10 cellular contexts compared by ENCODE assay signal in the genomic region with DNA sequence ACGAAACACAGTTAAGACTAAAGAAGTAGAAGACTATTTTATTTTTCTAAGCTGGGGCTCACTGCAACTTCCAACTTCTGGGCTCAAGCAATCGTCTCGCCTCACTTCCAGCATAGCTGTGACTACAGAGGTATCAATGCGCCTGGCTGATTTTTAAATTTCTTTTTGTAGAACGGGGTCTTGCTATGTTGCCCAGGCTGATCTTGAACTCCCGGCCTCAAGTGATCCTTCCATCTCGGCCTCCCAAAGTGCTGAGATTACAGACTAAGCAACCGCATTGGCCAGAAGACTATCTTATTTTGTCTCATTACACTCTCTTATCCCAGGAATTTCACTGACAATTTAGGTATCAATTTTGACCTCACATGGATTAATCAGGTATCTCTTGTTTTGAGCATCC. TPM values are rescaled to one million over a fixed set of nuclear protein-coding genes. Genes with fewer than 3 reads are reported as not detected.
DNase-seq lines count a peak whose midpoint lies in the region; ATAC-seq, FAIRE-seq and TF ChIP-seq lines count a peak whose summit lies in the region.
"Had no signal": no experiment of that assay in that cellular context is flagged by ENCODE, and none has a peak within 500 bp of the region (broad histone marks: within the 10 kb centered on the region; RNA-seq: fewer than 3 reads in every experiment).

No MANE protein-coding gene starts in this region.

- peaks cover 12% of the 10 kb centered on the region for H3K36me3 Mint-ChIP-seq in activated CD8-positive, alpha-beta memory T cell treated with anti-CD3 and anti-CD28 coated beads, Interleukin-2, amount 10 ng/mL, durations not matched to agents 7 days and 5 days
- peaks cover 18% of the 10 kb centered on the region for H3K36me3 Mint-ChIP-seq in activated T-helper 1 cell treated with anti-CD3 and anti-CD28 coated beads, Interleukin-12 subunit alpha, Interleukin-12 subunit beta, Interleukin-2, Interleukin-4 antibody, amounts not matched to agents 30 ng/mL and 10 ng/mL and 1 ng/mL, durations not matched to agents 14 hours and 24 hours and 36 hours (ENCODE audit: low read depth)

- H3K4me3 ChIP-seq in iPS-11a (ENCODE audit: low read depth, low read length) = peak overlapping the region; percentile 92

- H3K27ac Mint-ChIP-seq in activated CD8-positive, alpha-beta memory T cell treated with anti-CD3 and anti-CD28 coated beads, Interleukin-2, amount 10 ng/mL, durations not matched to agents 7 days and 5 days = peak overlapping the region; percentile 93
- H3K27ac Mint-ChIP-seq in activated T-helper 1 cell treated with anti-CD3 and anti-CD28 coated beads, Interleukin-12 subunit alpha, Interleukin-12 subunit beta, Interleukin-2, Interleukin-4 antibody, amounts not matched to agents 30 ng/mL and 10 ng/mL and 1 ng/mL, durations not matched to agents 14 hours and 24 hours and 36 hours = peak overlapping the region; percentile 95
- H3K27ac Mint-ChIP-seq in stimulated activated naive CD8-positive, alpha-beta T cell treated with anti-CD3 and anti-CD28 coated beads, Interleukin-15, amount 100 ng/mL, for 72 hours = peak overlapping the region; percentile 99

- H3K9me3 Mint-ChIP-seq in activated CD8-positive, alpha-beta memory T cell treated with anti-CD3 and anti-CD28 coated beads, Interleukin-2, amount 10 ng/mL, durations not matched to agents 7 days and 5 days (ENCODE audit: low read depth) = no peaks in the 10 kb centered on the region
- H3K9me3 Mint-ChIP-seq in activated T-helper 1 cell treated with anti-CD3 and anti-CD28 coated beads, Interleukin-12 subunit alpha, Interleukin-12 subunit beta, Interleukin-2, Interleukin-4 antibody, amounts not matched to agents 30 ng/mL and 10 ng/mL and 1 ng/mL, durations not matched to agents 14 hours and 24 hours and 36 hours = no peaks in the 10 kb centered on the region
- H3K9me3 Mint-ChIP-seq in stimulated activated naive CD8-positive, alpha-beta T cell treated with anti-CD3 and anti-CD28 coated beads, Interleukin-15, amount 100 ng/mL, for 72 hours = no peaks in the 10 kb centered on the region

- no peak for DNase-seq in activated CD8-positive, alpha-beta memory T cell treated with anti-CD3 and anti-CD28 coated beads, Interleukin-2, amount 10 ng/mL, durations not matched to agents 7 days and 5 days
- DNase-seq in activated CD8-positive, alpha-beta memory T cell treated with anti-CD3 and anti-CD28 coated beads for 24 hours = no peak
- DNase-seq in activated T-helper 1 cell treated with anti-CD3 and anti-CD28 coated beads, Interleukin-12 subunit alpha, Interleukin-12 subunit beta, Interleukin-2, Interleukin-4 antibody, amounts not matched to agents 30 ng/mL and 10 ng/mL and 1 ng/mL, durations not matched to agents 14 hours and 24 hours and 36 hours (ENCODE audit: low spot score) = no peak
- no peak for DNase-seq in stimulated activated naive CD8-positive, alpha-beta T cell treated with anti-CD3 and anti-CD28 coated beads, Interleukin-15, amount 100 ng/mL, for 72 hours
- no peak for DNase-seq in GM12892 (ENCODE audit: insufficient read length)
- DNase-seq in central memory CD4-positive, alpha-beta T cell = no peak
- DNase-seq: activated CD8-positive, alpha-beta memory T cell treated with anti-CD3 and anti-CD28 coated beads, Interleukin-2, amount 50 U/mL, for 4 hours; C1 segment of cervical spinal cord had no signal

- CTCF ChIA-PET in activated CD8-positive, alpha-beta memory T cell treated with anti-CD3 and anti-CD28 coated beads, Interleukin-2, amount 10 ng/mL, durations not matched to agents 7 days and 5 days (lab: Charles Lee) = interaction anchor here (0.6 to 2.9 kb wide), 4 partner anchors 55 to 337 kb away, joined by 3 to 11 read pairs (median 6); no protein-coding TSS in a partner anchor

- intact Hi-C loops in activated T-helper 1 cell treated with anti-CD3 and anti-CD28 coated beads, Interleukin-12 subunit alpha, Interleukin-12 subunit beta, Interleukin-2, Interleukin-4 antibody, amounts not matched to agents 30 ng/mL and 10 ng/mL and 1 ng/mL, durations not matched to agents 14 hours and 24 hours and 36 hours (cut with micrococcal nuclease) = loop anchor here (5.0 kb wide), 1 partner anchor 1751 kb away; a partner anchor contains a TSS

- peak overlapping the region; percentile 88 for H3K4me3 Mint-ChIP-seq in activated CD8-positive, alpha-beta memory T cell treated with anti-CD3 and anti-CD28 coated beads, Interleukin-2, amount 10 ng/mL, durations not matched to agents 7 days and 5 days
- H3K4me3 Mint-ChIP-seq in activated T-helper 1 cell treated with anti-CD3 and anti-CD28 coated beads, Interleukin-12 subunit alpha, Interleukin-12 subunit beta, Interleukin-2, Interleukin-4 antibody, amounts not matched to agents 30 ng/mL and 10 ng/mL and 1 ng/mL, durations not matched to agents 14 hours and 24 hours and 36 hours = peak overlapping the region; percentile 97
- H3K4me3 Mint-ChIP-seq in stimulated activated naive CD8-positive, alpha-beta T cell treated with anti-CD3 and anti-CD28 coated beads, Interleukin-15, amount 100 ng/mL, for 72 hours = peak overlapping the region; percentile 96 to 97

- H3K27me3 Mint-ChIP-seq in activated CD8-positive, alpha-beta memory T cell treated with anti-CD3 and anti-CD28 coated beads, Interleukin-2, amount 10 ng/mL, durations not matched to agents 7 days and 5 days = no peaks in the 10 kb centered on the region
- no peaks in the 10 kb centered on the region for H3K27me3 Mint-ChIP-seq in activated T-helper 1 cell treated with anti-CD3 and anti-CD28 coated beads, Interleukin-12 subunit alpha, Interleukin-12 subunit beta, Interleukin-2, Interleukin-4 antibody, amounts not matched to agents 30 ng/mL and 10 ng/mL and 1 ng/mL, durations not matched to agents 14 hours and 24 hours and 36 hours (ENCODE audit: insufficient read depth)
- H3K27me3 Mint-ChIP-seq in stimulated activated naive CD8-positive, alpha-beta T cell treated with anti-CD3 and anti-CD28 coated beads, Interleukin-15, amount 100 ng/mL, for 72 hours = no peaks in the 10 kb centered on the region

- H3K4me1 Mint-ChIP-seq in activated CD8-positive, alpha-beta memory T cell treated with anti-CD3 and anti-CD28 coated beads, Interleukin-2, amount 10 ng/mL, durations not matched to agents 7 days and 5 days = peaks cover 43% of the 10 kb centered on the region
- peaks cover 42% of the 10 kb centered on the region for H3K4me1 Mint-ChIP-seq in activated T-helper 1 cell treated with anti-CD3 and anti-CD28 coated beads, Interleukin-12 subunit alpha, Interleukin-12 subunit beta, Interleukin-2, Interleukin-4 antibody, amounts not matched to agents 30 ng/mL and 10 ng/mL and 1 ng/mL, durations not matched to agents 14 hours and 24 hours and 36 hours (ENCODE audit: low read depth)
- peaks cover 44% of the 10 kb centered on the region for H3K4me1 Mint-ChIP-seq in stimulated activated naive CD8-positive, alpha-beta T cell treated with anti-CD3 and anti-CD28 coated beads, Interleukin-15, amount 100 ng/mL, for 72 hours

- ATAC-seq in activated CD8-positive, alpha-beta memory T cell treated with anti-CD3 and anti-CD28 coated beads, Interleukin-2, amount 10 ng/mL, durations not matched to agents 7 days and 5 days = no peak
- no peak for ATAC-seq in stimulated activated naive CD8-positive, alpha-beta T cell treated with anti-CD3 and anti-CD28 coated beads, Interleukin-15, amount 100 ng/mL, for 72 hours
- no peak for ATAC-seq in HG03196 (IDR thresholded peaks at IDR 0.05; ENCODE audit: unreplicated experiment)

- FAIRE-seq in GM12892 (lab: Jason Lieb, UNC) = no peak

- TF ChIP-seq POLR2A in GM12892 (IDR thresholded peaks at IDR 0.05; ENCODE audit: low read depth, low read length) = no peak

RNA-seq across cellular contexts. Expression of a gene that starts 1.2 kb away (rescaled TPM):
- total RNA-seq in activated CD8-positive, alpha-beta memory T cell treated with anti-CD3 and anti-CD28 coated beads, Interleukin-2, amount 10 ng/mL, durations not matched to agents 7 days and 5 days = 10 to 100 TPM; 20.6 to 25.3 TPM
- total RNA-seq in activated T-helper 1 cell treated with anti-CD3 and anti-CD28 coated beads, Interleukin-12 subunit alpha, Interleukin-12 subunit beta, Interleukin-2, Interleukin-4 antibody, amounts not matched to agents 30 ng/mL and 10 ng/mL and 1 ng/mL, durations not matched to agents 14 hours and 24 hours and 36 hours = 28.6 and 29.7 TPM in 2 replicates
- polyA plus RNA-seq in GM12892 (2012; ENCODE audit: missing spikeins) = 40.5 TPM

RNA-seq across cellular contexts. Expression of a gene that starts 53.4 kb away (rescaled TPM):
- total RNA-seq in activated CD8-positive, alpha-beta memory T cell treated with anti-CD3 and anti-CD28 coated beads, Interleukin-2, amount 10 ng/mL, durations not matched to agents 7 days and 5 days = 10 to 100 TPM; 59.6 to 63.6 TPM
- 52.4 and 61.0 TPM in 2 replicates for total RNA-seq in activated T-helper 1 cell treated with anti-CD3 and anti-CD28 coated beads, Interleukin-12 subunit alpha, Interleukin-12 subunit beta, Interleukin-2, Interleukin-4 antibody, amounts not matched to agents 30 ng/mL and 10 ng/mL and 1 ng/mL, durations not matched to agents 14 hours and 24 hours and 36 hours
- polyA plus RNA-seq in GM12892 (2012; ENCODE audit: missing spikeins) = 19.5 TPM

RNA-seq across cellular contexts. Expression of a gene that starts 57.0 kb away (rescaled TPM):
- total RNA-seq in activated CD8-positive, alpha-beta memory T cell treated with anti-CD3 and anti-CD28 coated beads, Interleukin-2, amount 10 ng/mL, durations not matched to agents 7 days and 5 days = 100 to 1,000 TPM; 607 to 663 TPM
- total RNA-seq in activated T-helper 1 cell treated with anti-CD3 and anti-CD28 coated beads, Interleukin-12 subunit alpha, Interleukin-12 subunit beta, Interleukin-2, Interleukin-4 antibody, amounts not matched to agents 30 ng/mL and 10 ng/mL and 1 ng/mL, durations not matched to agents 14 hours and 24 hours and 36 hours = 447 and 450 TPM in 2 replicates
- polyA plus RNA-seq in GM12892 (2012; ENCODE audit: missing spikeins) = 642 TPM
